15 cellular contexts compared by ENCODE assay signal in the genomic region with DNA sequence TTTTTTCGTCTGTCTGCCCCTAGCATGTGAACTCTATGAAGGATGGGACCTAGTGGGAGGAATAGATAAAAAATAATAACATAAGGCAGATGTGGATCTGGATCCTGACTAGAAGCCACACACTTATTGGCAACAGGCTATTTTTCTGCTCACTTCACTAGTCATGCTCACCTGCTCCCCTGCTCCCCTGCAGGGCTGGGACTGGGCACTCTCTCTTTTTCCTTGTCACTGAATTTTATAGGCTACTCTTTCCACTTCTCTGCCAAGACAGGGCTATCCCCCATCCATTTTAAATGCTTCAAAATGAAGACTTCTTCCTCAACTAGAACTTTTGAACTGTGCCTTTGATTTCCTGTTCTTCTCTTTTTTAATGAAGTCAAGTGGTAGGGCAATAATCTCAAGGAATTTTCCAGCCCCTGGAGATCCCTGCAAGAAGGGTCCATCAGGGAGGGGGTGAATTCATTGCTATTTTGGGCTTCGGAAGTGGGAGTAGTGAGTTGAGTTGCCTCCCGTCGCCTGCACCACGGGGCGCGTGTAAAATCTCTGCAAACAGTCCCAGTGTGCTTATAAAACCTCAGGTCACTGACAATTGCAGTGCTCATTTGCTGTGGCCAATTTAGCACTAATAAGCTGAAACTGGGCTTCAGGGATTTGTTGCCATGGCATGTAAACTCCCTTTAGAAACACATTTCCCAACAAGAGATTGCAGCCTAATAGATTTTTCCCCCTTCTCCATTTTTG.
DNase-seq lines count a peak whose midpoint lies in the region; ATAC-seq and TF ChIP-seq lines count a peak whose summit lies in the region.
"Had no signal": no experiment of that assay in that cellular context is flagged by ENCODE, and none has a peak within 500 bp of the region (broad histone marks: within the 10 kb centered on the region; RNA-seq: fewer than 3 reads in every experiment).

No MANE protein-coding gene starts in this region.

- peaks cover 7% of the 10 kb centered on the region for H3K27me3 Mint-ChIP-seq in nephron (ENCODE audit: low read depth)

- H3K9me3 Mint-ChIP-seq in nephron = no peaks in the 10 kb centered on the region
- H3K9me3 Mint-ChIP-seq: stimulated activated naive CD8-positive, alpha-beta T cell treated with anti-CD3 and anti-CD28 coated beads, Interleukin-15, Interleukin-2, amounts not matched to agents 100 ng/mL and 50 ng/mL, for 24 hours had no signal

- H3K4me1 Mint-ChIP-seq in nephron = peaks cover 68% of the 10 kb centered on the region

- no peak for ATAC-seq in GM21390 (IDR thresholded peaks at IDR 0.05; ENCODE audit: unreplicated experiment)

- H3K4me3 Mint-ChIP-seq in nephron = peak overlapping the region; percentile 1 to 42 (median 15)
- H3K4me3 Mint-ChIP-seq: stimulated activated naive CD8-positive, alpha-beta T cell treated with anti-CD3 and anti-CD28 coated beads, Interleukin-15, Interleukin-2, amounts not matched to agents 100 ng/mL and 50 ng/mL, for 24 hours had no signal

- TF ChIP-seq CTCF in nephron (IDR thresholded peaks at IDR 0.05; ENCODE audit: unreplicated experiment in 3 of 3) = no peak

- peak; percentile 50 for DNase-seq in Ammon's horn (ENCODE audit: low spot score)
- peak; percentile 67 for DNase-seq in NCI-H1092 (lab: John Stamatoyannopoulos, UW)
- DNase-seq in astrocyte of the hippocampus (ENCODE audit: low read depth, low spot score) = peak; percentile 14
- no peak for DNase-seq in germinal center (ENCODE audit: low spot score)
- DNase-seq in activated CD8-positive, alpha-beta memory T cell treated with anti-CD3 and anti-CD28 coated beads, Interleukin-2, amount 50 U/mL, for 48 hours = no peak
- DNase-seq in NCI-H1436 treated with DMSO at 0.1 percent for 48 hours (lab: John Stamatoyannopoulos, UW) = no peak
- DNase-seq: dermis blood vessel endothelial cell, IMR-90, MV-4-11, NCI-H526, ovary, Peyer's patch had no signal

- H3K27ac Mint-ChIP-seq in nephron = peak overlapping the region; percentile 92 to 96 (median 95)
- H3K27ac Mint-ChIP-seq: stimulated activated naive CD8-positive, alpha-beta T cell treated with anti-CD3 and anti-CD28 coated beads, Interleukin-15, Interleukin-2, amounts not matched to agents 100 ng/mL and 50 ng/mL, for 24 hours had no signal

- no peaks in the 10 kb centered on the region for H3K36me3 Mint-ChIP-seq in nephron (ENCODE audit: low read depth)

Comparison
In these comparisons a context has a peak if more than half of its experiments do, and no peak if none do; other contexts are left out.
1. DNase-seq: peak in Ammon's horn (single experiment), NCI-H1092 (single experiment) and astrocyte of the hippocampus (single experiment); none in germinal center (single experiment), activated CD8-positive, alpha-beta memory T cell treated with anti-CD3 and anti-CD28 coated beads, Interleukin-2, amount 50 U/mL, for 48 hours (single experiment) and NCI-H1436 treated with DMSO at 0.1 percent for 48 hours (single experiment).